8 cellular contexts compared by ENCODE assay signal in genomic region chr7:95545007-95545615, GRCh38.
A peak's percentile ranks its signal among the peaks of the same experiment; 100 is the strongest.
DNase-seq lines count a peak whose midpoint lies in the region; ATAC-seq and TF ChIP-seq lines count a peak whose summit lies in the region.

No MANE protein-coding gene starts in this region.

- no peaks in the 10 kb centered on the region for H4K20me1 ChIP-seq in Loucy (ENCODE audit: insufficient read depth, low read length, poor library complexity, severe bottlenecking)

- H3K9ac ChIP-seq in Loucy (ENCODE audit: low read depth, low read length, poor library complexity, severe bottlenecking): no peak overlapping the region

- no peaks in the 10 kb centered on the region for H3K79me2 ChIP-seq in Loucy (ENCODE audit: insufficient read depth, low read length)

- H3F3A ChIP-seq in Loucy (ENCODE audit: low read depth): no peaks in the 10 kb centered on the region

- no peaks in the 10 kb centered on the region for H3K27me3 ChIP-seq in Loucy (ENCODE audit: insufficient read depth, low read length, poor library complexity, severe bottlenecking)

- no peaks in the 10 kb centered on the region for H3K9me2 ChIP-seq in Loucy (replicated peaks; ENCODE audit: low read depth, low read length)

- ATAC-seq in GM19463 (IDR thresholded peaks at IDR 0.05; ENCODE audit: unreplicated experiment): no peak

- no peak overlapping the region for H3K4me3 ChIP-seq in Loucy (ENCODE audit: low read length, poor library complexity, severe bottlenecking)
- peak overlapping the region in 1 of 2 donors; percentile 11 for H3K4me3 ChIP-seq in cardiac fibroblast (replicated peaks in 1 of 2; ENCODE audit: low read depth in 2 of 2, low read length in 2 of 2)

- H3K36me3 ChIP-seq in Loucy (ENCODE audit: insufficient read depth, low read length): no peaks in the 10 kb centered on the region

- no peak overlapping the region for H3K4me2 ChIP-seq in Loucy (ENCODE audit: low read depth, low read length, poor library complexity, severe bottlenecking)

- no peaks in the 10 kb centered on the region for H3K9me3 ChIP-seq in Loucy (ENCODE audit: insufficient read depth, low read depth, low read length)

- no peak overlapping the region for H2AFZ ChIP-seq in Loucy (ENCODE audit: low read length)

- H3K4me1 ChIP-seq in Loucy (ENCODE audit: insufficient read depth, low read length, poor library complexity, severe bottlenecking): no peaks in the 10 kb centered on the region

- TF ChIP-seq CTCF in Loucy (conservative IDR thresholded peaks at IDR 0.05; ENCODE audit: low read length) (peak; percentile 60), cardiac fibroblast (IDR thresholded peaks at IDR 0.05; ENCODE audit: low read depth, low read length) (peak; percentile 84)

- DNase-seq in DMS53 (lab: John Stamatoyannopoulos, UW) (peak; percentile 82), cardiac fibroblast (ENCODE audit: low read depth in 2 of 2) (peak; percentile 84 to 85), kidney glomerular epithelial cell (lab: John Stamatoyannopoulos, UW) (peak; percentile 70), stromal cell of bone marrow (ENCODE audit: low read depth) (peak; percentile 61), NCI-H1105 (lab: John Stamatoyannopoulos, UW) (no peak)
- DNase-seq in stimulated activated CD4-positive, alpha-beta T cell treated with anti-CD3 and anti-CD28 coated beads, Interleukin-2, amount 100 ng/mL, for 24 hours: no peak

Comparison
In these comparisons a context has a peak if more than half of its experiments do, and no peak if none do; other contexts are left out.
1. DNase-seq: peak in DMS53 (single experiment), cardiac fibroblast (2 of 2), kidney glomerular epithelial cell (single experiment) and stromal cell of bone marrow (single experiment); none in stimulated activated CD4-positive, alpha-beta T cell treated with anti-CD3 and anti-CD28 coated beads, Interleukin-2, amount 100 ng/mL, for 24 hours (0 of 2) and NCI-H1105 (single experiment).